Comparison of ENCODE assay signal across 13 cellular contexts in genomic region chr2:28341208-28341891, GRCh38. TPM values are rescaled to one million over a fixed set of nuclear protein-coding genes. Genes with fewer than 3 reads are reported as not detected.
DNase-seq lines count a peak whose midpoint lies in the region; ATAC-seq, FAIRE-seq and TF ChIP-seq lines count a peak whose summit lies in the region.
"Had no signal": no experiment of that assay in that cellular context is flagged by ENCODE, and none has a peak within 500 bp of the region (broad histone marks: within the 10 kb centered on the region; RNA-seq: fewer than 3 reads in every experiment).

No MANE protein-coding gene starts in this region.

- TF ChIP-seq CTCF in IMR-90 (conservative IDR thresholded peaks at IDR 0.05; ENCODE audit: low read depth, low read length) = no peak
- no peak for TF ChIP-seq CTCF in ascending aorta (IDR thresholded peaks at IDR 0.05)
- TF ChIP-seq CTCF in kidney (IDR thresholded peaks at IDR 0.05; ENCODE audit: borderline replicate concordance, extremely low read depth, insufficient read depth) = no peak

- H3K27ac Mint-ChIP-seq in stimulated activated effector memory CD8-positive, alpha-beta T cell treated with anti-CD3 and anti-CD28 coated beads, Interleukin-12 subunit alpha, Interleukin-12 subunit beta, amount 100 ng/mL, for 72 hours = peak overlapping the region; percentile 45
- H3K27ac Mint-ChIP-seq: CD4-positive, CD25-positive, alpha-beta regulatory T cell had no signal

- H3K79me1 ChIP-seq in IMR-90 (ENCODE audit: low read depth in 1 of 2, low read length in 2 of 2) = no peaks in the 10 kb centered on the region

- no peaks in the 10 kb centered on the region for H3K9me3 Mint-ChIP-seq in stimulated activated effector memory CD8-positive, alpha-beta T cell treated with anti-CD3 and anti-CD28 coated beads, Interleukin-12 subunit alpha, Interleukin-12 subunit beta, amount 100 ng/mL, for 72 hours
- H3K9me3 Mint-ChIP-seq: activated naive CD4-positive, alpha-beta T cell treated with anti-CD3 and anti-CD28 coated beads, Interleukin-2, amount 50 U/mL, for 24 hours; CD4-positive, CD25-positive, alpha-beta regulatory T cell had no signal

- no peak overlapping the region for H3K56ac ChIP-seq in IMR-90 (ENCODE audit: extremely low read depth, insufficient read depth, low read length)

- dilution Hi-C loops in IMR-90 (cut with HindIII; ENCODE audit: low sequenced_read_pairs, unreplicated experiment) = no loop called here

- H3K4me2 ChIP-seq in IMR-90 (ENCODE audit: low read depth, low read length) = no peak overlapping the region
- H3K4me2 ChIP-seq: KMS-11 had no signal

- no peak overlapping the region for H3K4me3 Mint-ChIP-seq in stimulated activated effector memory CD8-positive, alpha-beta T cell treated with anti-CD3 and anti-CD28 coated beads, Interleukin-12 subunit alpha, Interleukin-12 subunit beta, amount 100 ng/mL, for 72 hours
- H3K4me3 Mint-ChIP-seq: activated naive CD4-positive, alpha-beta T cell treated with anti-CD3 and anti-CD28 coated beads, Interleukin-2, amount 50 U/mL, for 24 hours; CD4-positive, CD25-positive, alpha-beta regulatory T cell had no signal

- no peak for TF ChIP-seq RAD21 in IMR-90 (IDR thresholded peaks at IDR 0.05; ENCODE audit: low read length)

- intact Hi-C loops in IMR-90 (cut with micrococcal nuclease) (no loop called here), ascending aorta (cut with DNase I) (loop anchor here (5.0 kb wide), 5 partner anchors 54 to 619 kb away; no protein-coding TSS in a partner anchor), kidney (cut with DNase I) (no loop called here)

- no peak overlapping the region for H3K27ac ChIP-seq in IMR-90 (ENCODE audit: insufficient read depth, low read length)
- H3K27ac ChIP-seq in ascending aorta = peak overlapping the region; percentile 78 to 89
- no peak overlapping the region for H3K27ac ChIP-seq in kidney (ENCODE audit: low read depth in 2 of 2, low read length in 2 of 2)
- H3K27ac ChIP-seq: KMS-11 had no signal

- WGBS in IMR-90 (ENCODE audit: extremely low coverage in 2 of 2, insufficient read length in 1 of 2), 2 experiments = 75% methylated on average over 7 of the region's 17 CpGs; no CpG with 5 or more reads in 1 of the 2 experiments

- no peak overlapping the region for H2BK5ac ChIP-seq in IMR-90 (ENCODE audit: low read depth, low read length, poor library complexity, severe bottlenecking)

- H3K4me1 ChIP-seq in IMR-90 (ENCODE audit: control insufficient read depth, insufficient read depth, low read length) = peaks cover 33% of the 10 kb centered on the region
- H3K4me1 ChIP-seq in ascending aorta = peaks cover 10 to 55% of the 10 kb centered on the region in 2 donors
- H3K4me1 ChIP-seq in kidney (ENCODE audit: control insufficient read depth in 1 of 2, insufficient read depth in 1 of 2, low read depth in 1 of 2, low read length in 2 of 2) = peaks cover 12 to 18% of the 10 kb centered on the region in 2 donors

- 0 out of 2 replicates have a peak overlapping the region, but pooled peaks have one; percentile 8 for H3K4ac ChIP-seq in IMR-90 (ENCODE audit: low read depth, low read length)

- peak overlapping the region; percentile 56 for H2BK120ac ChIP-seq in IMR-90 (ENCODE audit: low read depth, low read length)

- BruUV-seq in IMR-90 (replicated peaks; lab: Mats Ljungman, UMichigan) = no TSS peak

- peak overlapping the region; percentile 26; the same call in 1 of the 3 replicates for H2BK15ac ChIP-seq in IMR-90 (ENCODE audit: low read depth, low read length)

- in situ Hi-C loops in IMR-90 (cut with MboI; ENCODE audit: low sequenced_read_pairs) = no loop called here

- H3K9me3 ChIP-seq in IMR-90 (ENCODE audit: control insufficient read depth, insufficient read depth, low read length) (no peaks in the 10 kb centered on the region), ascending aorta (no peaks in the 10 kb centered on the region), kidney (ENCODE audit: control insufficient read depth in 1 of 2, low read length in 2 of 2) (no peaks in the 10 kb centered on the region)

- H3K14ac ChIP-seq in IMR-90 (replicated peaks; ENCODE audit: low read depth, low read length) = no peak overlapping the region

- POLR2A ChIA-PET in IMR-90 (lab: Charles Lee; ENCODE audit: unreplicated experiment) = no interaction called here

- H2BK20ac ChIP-seq in IMR-90 (ENCODE audit: low read depth, low read length) = peak overlapping the region; percentile 26

- no peak overlapping the region for H4K5ac ChIP-seq in IMR-90 (ENCODE audit: low read depth, low read length)

- DNase-seq in IMR-90 = no peak
- DNase-seq in ascending aorta (ENCODE audit: low spot score in 2 of 2) = no peak
- peak; percentile 58 for DNase-seq in kidney
- no peak for DNase-seq in stimulated activated effector memory CD8-positive, alpha-beta T cell treated with anti-CD3 and anti-CD28 coated beads, Interleukin-12 subunit alpha, Interleukin-12 subunit beta, amount 100 ng/mL, for 72 hours (ENCODE audit: low spot score in 2 of 2)
- DNase-seq: CD4-positive, CD25-positive, alpha-beta regulatory T cell; central memory CD4-positive, alpha-beta T cell; GDM1; NCI-H1694 treated with DMSO at 0.1 percent for 48 hours had no signal

- H3K9ac ChIP-seq in IMR-90 (ENCODE audit: low read depth, low read length) (no peak overlapping the region), kidney (ENCODE audit: low read length in 2 of 2) (no peak overlapping the region)
- H3K9ac ChIP-seq: KMS-11 had no signal

- no peak overlapping the region for H3K23ac ChIP-seq in IMR-90 (ENCODE audit: low read depth, low read length)

- ATAC-seq in IMR-90 (ENCODE audit: low read depth) (no peak), GM21515 (IDR thresholded peaks at IDR 0.05; ENCODE audit: unreplicated experiment) (no peak), GM21786 (IDR thresholded peaks at IDR 0.05; ENCODE audit: unreplicated experiment) (no peak), HG02588 (IDR thresholded peaks at IDR 0.05; ENCODE audit: unreplicated experiment) (no peak)
- no peak for ATAC-seq in stimulated activated effector memory CD8-positive, alpha-beta T cell treated with anti-CD3 and anti-CD28 coated beads, Interleukin-12 subunit alpha, Interleukin-12 subunit beta, amount 100 ng/mL, for 72 hours

- CTCF ChIA-PET in IMR-90 (lab: Yijun Ruan, JAX) = interaction anchor here (1.3 kb wide), 1 partner anchor 67 kb away, joined by 3 read pairs; no protein-coding TSS in a partner anchor

- H3K36me3 Mint-ChIP-seq in stimulated activated effector memory CD8-positive, alpha-beta T cell treated with anti-CD3 and anti-CD28 coated beads, Interleukin-12 subunit alpha, Interleukin-12 subunit beta, amount 100 ng/mL, for 72 hours = peaks cover 7% of the 10 kb centered on the region

- H4K20me1 ChIP-seq in IMR-90 (ENCODE audit: insufficient read depth, low read length) = no peaks in the 10 kb centered on the region

- no peak for FAIRE-seq in kidney (lab: Jason Lieb, UNC)

- no peak for TF ChIP-seq POLR2A in IMR-90 (IDR thresholded peaks at IDR 0.05; ENCODE audit: low read depth, low read length)

- no peak overlapping the region for H3K18ac ChIP-seq in IMR-90 (ENCODE audit: low read depth, low read length)

- peaks cover 3% of the 10 kb centered on the region; the same call in 1 of the 2 replicates for H3K36me3 ChIP-seq in IMR-90 (ENCODE audit: control insufficient read depth, insufficient read depth, low read length)
- H3K36me3 ChIP-seq in ascending aorta = no peaks in the 10 kb centered on the region
- no peaks in the 10 kb centered on the region for H3K36me3 ChIP-seq in kidney (ENCODE audit: control insufficient read depth in 1 of 2, insufficient read depth in 2 of 2, low read length in 2 of 2)

- H3K27me3 ChIP-seq in IMR-90 (ENCODE audit: control insufficient read depth, insufficient read depth, low read length) (no peaks in the 10 kb centered on the region), ascending aorta (no peaks in the 10 kb centered on the region)

- no peak overlapping the region for H2AFZ ChIP-seq in IMR-90 (replicated peaks; ENCODE audit: low read length, poor library complexity)

- no peak overlapping the region for H2AK9ac ChIP-seq in IMR-90 (replicated peaks; ENCODE audit: low read depth, low read length, poor library complexity)

- H4K8ac ChIP-seq in IMR-90 (ENCODE audit: low read depth in 2 of 2, low read length in 2 of 2) = peak overlapping the region in 1 of 2 experiments; percentile 14; a peak in 2 of 4 replicates

- peaks cover 17% of the 10 kb centered on the region for H3K9me1 ChIP-seq in IMR-90 (ENCODE audit: insufficient read depth, low read length)

- peak overlapping the region; percentile 51 for H2AK5ac ChIP-seq in IMR-90 (ENCODE audit: low read depth, low read length)

- H3K4me1 Mint-ChIP-seq in stimulated activated effector memory CD8-positive, alpha-beta T cell treated with anti-CD3 and anti-CD28 coated beads, Interleukin-12 subunit alpha, Interleukin-12 subunit beta, amount 100 ng/mL, for 72 hours = peaks cover 22% of the 10 kb centered on the region

- H3K4me3 ChIP-seq in IMR-90 (ENCODE audit: insufficient read depth, low read depth, low read length) (no peak overlapping the region), ascending aorta (no peak overlapping the region), kidney (ENCODE audit: low read length in 2 of 2) (no peak overlapping the region)

- H4K91ac ChIP-seq in IMR-90 (ENCODE audit: insufficient read depth, low read depth, low read length) = no peak overlapping the region

TF ChIP-seq in IMR-90, 13 proteins besides CTCF, POLR2A, EP300 and RAD21:
- no peak for TF ChIP-seq CHD1 (IDR thresholded peaks at IDR 0.05; ENCODE audit: low read depth, low read length)

RNA-seq across cellular contexts. Expression of gene FOSL2, which starts 51.3 kb away (rescaled TPM):
- total RNA-seq in IMR-90 (2012; rRNA removed) (31.4 and 32.2 TPM in 2 replicates), ascending aorta (185 TPM), kidney (149 TPM)
- polyA plus RNA-seq in IMR-90 (2012; rRNA removed) (46.3 and 51.1 TPM in 2 replicates), kidney (ENCODE audit: insufficient read depth, low read depth, low replicate concordance) (20.6 TPM)
- polyA plus RNA-seq in IMR-90 (2012; cell fraction: cytosol; rRNA removed) = 52.1 and 52.3 TPM in 2 replicates
- 91.1 and 119 TPM in 2 replicates for polyA plus RNA-seq in IMR-90 (2012; cell fraction: nucleus; rRNA removed; ENCODE audit: low replicate concordance)

Comparison
In these comparisons a context has a peak if more than half of its experiments do, and no peak if none do; other contexts are left out.
1. H3K27ac ChIP-seq: peak in ascending aorta (2 of 2); none in IMR-90 (single experiment) and kidney (0 of 2).